Comparison of ENCODE assay signal across 17 cellular contexts in genomic region chr1:118907466-118907865, GRCh38.
"Had no signal": no experiment of that assay in that cellular context is flagged by ENCODE, and none has a peak within 500 bp of the region (broad histone marks: within the 10 kb centered on the region; RNA-seq: fewer than 3 reads in every experiment).

No MANE protein-coding gene starts in this region.

- H3K36me3 ChIP-seq: heart right ventricle, spleen, upper lobe of left lung, uterus had no signal

- DNase-seq: dorsolateral prefrontal cortex; effector CD8-positive, alpha-beta T cell; gastrocnemius medialis; heart right ventricle; hypothalamus; kidney glomerular epithelial cell; mammary epithelial cell; naive thymus-derived CD4-positive, alpha-beta T cell; nephron progenitor cell; posterior cingulate gyrus; spleen; stimulated activated CD4-positive, alpha-beta T cell treated with anti-CD3 and anti-CD28 coated beads, Interleukin-15, amount 100 ng/mL, for 24 hours; stimulated activated CD4-positive, alpha-beta T cell treated with anti-CD3 and anti-CD28 coated beads, Interleukin-1b, Interleukin-23, amount 100 ng/mL, for 48 hours; stimulated activated CD4-positive, alpha-beta T cell treated with anti-CD3 and anti-CD28 coated beads, Interleukin-4, amount 100 ng/mL, for 24 hours; tibial artery; upper lobe of left lung; uterus had no signal

- H3K4me3 ChIP-seq: dorsolateral prefrontal cortex, gastrocnemius medialis, heart right ventricle, spleen, tibial artery, upper lobe of left lung, uterus had no signal

- H3K27ac ChIP-seq: dorsolateral prefrontal cortex, gastrocnemius medialis, heart right ventricle, spleen, tibial artery, upper lobe of left lung, uterus had no signal

- H3K9me3 ChIP-seq: gastrocnemius medialis, heart right ventricle, spleen, tibial artery, upper lobe of left lung, uterus had no signal

- H3K27me3 ChIP-seq: gastrocnemius medialis, spleen, tibial artery, upper lobe of left lung, uterus had no signal

- H3K4me1 ChIP-seq: heart right ventricle, spleen, upper lobe of left lung, uterus had no signal
